In the genomic region with DNA sequence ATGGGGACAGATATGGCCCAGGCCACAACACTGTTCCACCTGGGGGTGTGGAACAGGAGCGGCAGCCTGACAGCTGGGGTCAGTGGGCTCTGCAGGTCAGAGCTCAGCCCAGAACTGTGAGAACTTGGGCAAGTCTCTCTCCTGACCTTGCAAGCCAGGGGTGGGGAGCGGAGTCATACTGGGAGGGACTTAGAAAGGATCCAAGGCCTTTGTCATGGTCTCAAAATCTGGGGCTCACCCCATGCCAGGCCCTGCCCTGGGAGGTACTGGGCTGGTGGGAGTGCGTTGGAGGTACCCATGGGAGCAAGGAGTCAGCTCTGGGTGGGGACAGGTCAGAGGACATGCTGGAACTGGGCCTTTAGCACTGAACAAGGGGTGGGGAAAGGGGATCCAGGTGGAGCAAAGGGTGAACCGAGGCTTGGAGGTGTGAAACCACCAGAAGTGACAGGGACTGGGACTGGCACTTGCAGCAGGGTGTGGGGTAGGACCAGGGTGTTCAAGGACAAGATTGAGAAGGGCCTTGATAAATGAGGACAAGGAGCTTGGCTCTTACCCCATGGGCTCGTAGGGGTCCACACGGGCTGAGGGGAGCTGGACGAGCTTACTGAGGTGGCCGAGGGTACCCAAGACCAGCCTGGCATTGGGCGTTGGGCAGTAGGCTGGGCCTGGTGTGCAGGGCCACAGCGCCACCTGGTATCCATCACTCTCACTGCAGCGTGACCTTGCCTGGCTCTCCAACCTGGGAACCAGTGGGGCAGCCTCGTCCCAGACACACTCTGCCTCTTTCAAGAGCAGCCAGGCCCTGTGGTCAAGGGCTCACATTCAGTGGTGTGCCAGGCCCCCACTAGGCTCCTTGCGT, we compare ENCODE assay signal across 8 cellular contexts. TPM values are rescaled to one million over a fixed set of nuclear protein-coding genes. Genes with fewer than 3 reads are reported as not detected.
DNase-seq lines count a peak whose midpoint lies in the region; ATAC-seq and TF ChIP-seq lines count a peak whose summit lies in the region.

No MANE protein-coding gene starts in this region.

- no peak for ATAC-seq in GM21447 (IDR thresholded peaks at IDR 0.05; ENCODE audit: unreplicated experiment)
- ATAC-seq in GM19467 (IDR thresholded peaks at IDR 0.05; ENCODE audit: unreplicated experiment), result no peak

- no peaks in the 10 kb centered on the region for H3K9me3 Mint-ChIP-seq in activated naive CD4-positive, alpha-beta T cell treated with anti-CD3 and anti-CD28 coated beads for 36 hours
- H3K9me3 Mint-ChIP-seq in osteocyte (ENCODE audit: unreplicated experiment), result no peaks in the 10 kb centered on the region

- DNase-seq in ACHN, result peak; percentile 59
- DNase-seq in GM03348 (ENCODE audit: low spot score), result peak; percentile 73
- peak; percentile 9 for DNase-seq in NCI-H510A (lab: John Stamatoyannopoulos, UW)
- DNase-seq in activated naive CD4-positive, alpha-beta T cell treated with anti-CD3 and anti-CD28 coated beads for 36 hours, result peak; percentile 60
- peak; percentile 64 for DNase-seq in globus pallidus (ENCODE audit: low spot score)
- no peak for DNase-seq in osteocyte (ENCODE audit: extremely low spot score, unreplicated experiment)

- in situ Hi-C loops in ACHN (cut with HindIII; ENCODE audit: low pct_ligation_motif_present, low pct_unique_long_range_greater_than_20kb, low sequenced_read_pairs), result no loop called here

- no peak overlapping the region for H3K27ac Mint-ChIP-seq in activated naive CD4-positive, alpha-beta T cell treated with anti-CD3 and anti-CD28 coated beads for 36 hours
- peak overlapping the region; percentile 31 for H3K27ac Mint-ChIP-seq in osteocyte (ENCODE audit: unreplicated experiment)

- H3K27me3 Mint-ChIP-seq in activated naive CD4-positive, alpha-beta T cell treated with anti-CD3 and anti-CD28 coated beads for 36 hours (ENCODE audit: low read depth), result no peaks in the 10 kb centered on the region
- H3K27me3 Mint-ChIP-seq in osteocyte (ENCODE audit: unreplicated experiment), result no peaks in the 10 kb centered on the region

- TF ChIP-seq CTCF in osteocyte (IDR thresholded peaks at IDR 0.05), result peak; percentile 88

- peaks cover 18% of the 10 kb centered on the region for H3K36me3 Mint-ChIP-seq in activated naive CD4-positive, alpha-beta T cell treated with anti-CD3 and anti-CD28 coated beads for 36 hours (ENCODE audit: low read depth)
- peaks cover 3% of the 10 kb centered on the region for H3K36me3 Mint-ChIP-seq in osteocyte (ENCODE audit: unreplicated experiment)

- CTCF ChIA-PET in activated naive CD4-positive, alpha-beta T cell treated with anti-CD3 and anti-CD28 coated beads for 36 hours (lab: Charles Lee), result interaction anchor here (0.6 to 2.6 kb wide), 7 partner anchors 9 to 298 kb away, joined by 3 to 10 read pairs (median 4); a partner anchor contains a TSS

- H3K4me1 Mint-ChIP-seq in activated naive CD4-positive, alpha-beta T cell treated with anti-CD3 and anti-CD28 coated beads for 36 hours (ENCODE audit: low read depth), result no peaks in the 10 kb centered on the region
- peaks cover 11% of the 10 kb centered on the region for H3K4me1 Mint-ChIP-seq in osteocyte (ENCODE audit: unreplicated experiment)

- H3K4me3 Mint-ChIP-seq in activated naive CD4-positive, alpha-beta T cell treated with anti-CD3 and anti-CD28 coated beads for 36 hours, result no peak overlapping the region
- H3K4me3 Mint-ChIP-seq in osteocyte (ENCODE audit: unreplicated experiment), result no peak overlapping the region

- intact Hi-C loops in activated naive CD4-positive, alpha-beta T cell treated with anti-CD3 and anti-CD28 coated beads for 36 hours (cut with micrococcal nuclease), result loop anchor here (1.0 to 5.0 kb wide), 2 partner anchors 53 to 195 kb away; a partner anchor contains a TSS

RNA-seq across cellular contexts. Expression of a gene that starts 7.4 kb away (rescaled TPM):
- total RNA-seq in activated naive CD4-positive, alpha-beta T cell treated with anti-CD3 and anti-CD28 coated beads for 36 hours, result 10 to 100 TPM; 35.3 to 35.6 TPM
- 49.7 and 49.8 TPM in 2 replicates for total RNA-seq in osteocyte

RNA-seq across cellular contexts. Expression of a gene that starts 23.8 kb away (rescaled TPM):
- 10 to 100 TPM; 57.3 to 64.8 TPM for total RNA-seq in activated naive CD4-positive, alpha-beta T cell treated with anti-CD3 and anti-CD28 coated beads for 36 hours
- total RNA-seq in osteocyte, result 26.2 and 29.9 TPM in 2 replicates

RNA-seq across cellular contexts. Expression of a gene that starts 24.1 kb away (rescaled TPM):
- total RNA-seq in activated naive CD4-positive, alpha-beta T cell treated with anti-CD3 and anti-CD28 coated beads for 36 hours, result 100 to 1,000 TPM; 424 to 436 TPM
- total RNA-seq in osteocyte, result 211 and 218 TPM in 2 replicates

RNA-seq across cellular contexts. Expression of a gene that starts 36.2 kb away (rescaled TPM):
- not detected for total RNA-seq in activated naive CD4-positive, alpha-beta T cell treated with anti-CD3 and anti-CD28 coated beads for 36 hours
- 5.2 and 5.3 TPM in 2 replicates for total RNA-seq in osteocyte

RNA-seq across cellular contexts. Expression of a gene that starts 52.7 kb away (rescaled TPM):
- total RNA-seq in activated naive CD4-positive, alpha-beta T cell treated with anti-CD3 and anti-CD28 coated beads for 36 hours, result 10 to 100 TPM; 14.8 to 17.6 TPM
- total RNA-seq in osteocyte, result 38.2 and 39.7 TPM in 2 replicates
